ENCODE assay signal across 16 cellular contexts in genomic region chr20:44627364-44628010, GRCh38. TPM values are rescaled to one million over a fixed set of nuclear protein-coding genes. Genes with fewer than 3 reads are reported as not detected.
DNase-seq lines count a peak whose midpoint lies in the region; ATAC-seq, FAIRE-seq and TF ChIP-seq lines count a peak whose summit lies in the region.
"Had no signal": no experiment of that assay in that cellular context is flagged by ENCODE, and none has a peak within 500 bp of the region (broad histone marks: within the 10 kb centered on the region; RNA-seq: fewer than 3 reads in every experiment).

No MANE protein-coding gene starts in this region.

- no peak overlapping the region for H2AFZ ChIP-seq in neural progenitor cell (replicated peaks)
- H2AFZ ChIP-seq: GM23248 had no signal

- H3K27me3 Mint-ChIP-seq in CD4-positive, alpha-beta memory T cell: no peaks in the 10 kb centered on the region
- H3K27me3 Mint-ChIP-seq in neural progenitor cell (ENCODE audit: insufficient read depth, low read depth): peaks cover 2% of the 10 kb centered on the region

- no peaks in the 10 kb centered on the region for H3K9me3 ChIP-seq in CD4-positive, alpha-beta memory T cell (ENCODE audit: control insufficient read depth in 1 of 2, low read length in 2 of 2)
- H3K9me3 ChIP-seq in neural progenitor cell (ENCODE audit: low read depth): no peaks in the 10 kb centered on the region
- H3K9me3 ChIP-seq: Peyer's patch had no signal

- no peak for DNase-seq in CD4-positive, alpha-beta memory T cell
- DNase-seq in HTR-8/SVneo (ENCODE audit: insufficient read length, low spot score) (no peak), foreskin fibroblast (peak; percentile 24 to 54), neural progenitor cell (ENCODE audit: low spot score) (no peak), caudate nucleus (lab: John Stamatoyannopoulos, UW) (no peak)
- DNase-seq: C1 segment of cervical spinal cord; GM23248; HCEC 1CT; KBM-7; NCI-H1105 treated with DMSO at 0.1 percent for 48 hours; NCI-H1694; NK-92 treated with Interleukin-12 subunit alpha and Interleukin-12 subunit beta, amount 100 ng/mL, for 24 hours; Peyer's patch had no signal

- FAIRE-seq in HTR-8/SVneo (lab: Jason Lieb, UNC): peak; percentile 91
- FAIRE-seq: D721Med had no signal

- ATAC-seq in GM19455 (IDR thresholded peaks at IDR 0.05; ENCODE audit: unreplicated experiment): no peak
- no peak for ATAC-seq in GM21576 (IDR thresholded peaks at IDR 0.05; ENCODE audit: unreplicated experiment)

- H3K27ac ChIP-seq in CD4-positive, alpha-beta memory T cell (ENCODE audit: low read depth, low read length): no peak overlapping the region
- no peak overlapping the region for H3K27ac ChIP-seq in neural progenitor cell
- H3K27ac ChIP-seq in caudate nucleus (ENCODE audit: low read depth, low read length): no peak overlapping the region
- H3K27ac ChIP-seq: GM23248, Peyer's patch had no signal

- TF ChIP-seq CTCF in foreskin fibroblast (IDR thresholded peaks at IDR 0.05; ENCODE audit: low read depth, low read length) (no peak), neural progenitor cell (IDR thresholded peaks at IDR 0.05) (no peak)

- H3K4me2 ChIP-seq in neural progenitor cell: no peak overlapping the region

- peak overlapping the region in 4 of 7 donors; percentile 52 to 86 (median 72) for H3K27ac Mint-ChIP-seq in CD4-positive, alpha-beta memory T cell
- H3K27ac Mint-ChIP-seq in neural progenitor cell: peak overlapping the region; percentile 46

- CTCF ChIA-PET in CD4-positive, alpha-beta memory T cell (lab: Charles Lee; ENCODE audit: partially characterized antibody): no interaction called here

- H3K4me3 ChIP-seq in CD4-positive, alpha-beta memory T cell (ENCODE audit: low read length in 2 of 2): no peak overlapping the region
- H3K4me3 ChIP-seq in foreskin fibroblast (ENCODE audit: low read depth in 1 of 2, low read length in 2 of 2) (no peak overlapping the region), neural progenitor cell (no peak overlapping the region)
- H3K4me3 ChIP-seq: GM23248, Peyer's patch had no signal

- H3K27me3 ChIP-seq in CD4-positive, alpha-beta memory T cell (ENCODE audit: insufficient read depth, low read length): no peaks in the 10 kb centered on the region
- H3K27me3 ChIP-seq in neural progenitor cell: no peaks in the 10 kb centered on the region
- H3K27me3 ChIP-seq: Peyer's patch had no signal

- H3K9me3 Mint-ChIP-seq in CD4-positive, alpha-beta memory T cell: peaks cover 0 to 2% (median 0%) of the 10 kb centered on the region in 8 donors
- H3K9me3 Mint-ChIP-seq in neural progenitor cell: no peaks in the 10 kb centered on the region

- no peak overlapping the region for H3K9ac ChIP-seq in neural progenitor cell
- H3K9ac ChIP-seq: GM23248 had no signal

- no peaks in the 10 kb centered on the region for H3K79me2 ChIP-seq in neural progenitor cell (ENCODE audit: low read depth)

- POLR2A ChIA-PET in CD4-positive, alpha-beta memory T cell (lab: Charles Lee; ENCODE audit: partially characterized antibody): no interaction called here

- no peaks in the 10 kb centered on the region for H3F3A ChIP-seq in neural progenitor cell (ENCODE audit: low read depth)

- H4K20me1 ChIP-seq in neural progenitor cell (ENCODE audit: low read depth): no peaks in the 10 kb centered on the region

- H3K4me1 Mint-ChIP-seq in CD4-positive, alpha-beta memory T cell: no peaks in the 10 kb centered on the region
- peaks cover 3% of the 10 kb centered on the region for H3K4me1 Mint-ChIP-seq in neural progenitor cell

- H3K36me3 Mint-ChIP-seq in CD4-positive, alpha-beta memory T cell: peaks cover 50 to 62% of the 10 kb centered on the region in 2 donors
- peaks cover 11% of the 10 kb centered on the region for H3K36me3 Mint-ChIP-seq in neural progenitor cell

- no peak overlapping the region for H3K4me3 Mint-ChIP-seq in CD4-positive, alpha-beta memory T cell
- no peak overlapping the region for H3K4me3 Mint-ChIP-seq in neural progenitor cell

- peaks cover 44% of the 10 kb centered on the region for H3K36me3 ChIP-seq in CD4-positive, alpha-beta memory T cell (ENCODE audit: insufficient read depth, low read length)
- no peaks in the 10 kb centered on the region for H3K36me3 ChIP-seq in neural progenitor cell

- intact Hi-C loops in CD4-positive, alpha-beta memory T cell (cut with micrococcal nuclease): no loop called here

- H3K4me1 ChIP-seq in CD4-positive, alpha-beta memory T cell (ENCODE audit: insufficient read depth, low read length): no peaks in the 10 kb centered on the region
- no peaks in the 10 kb centered on the region for H3K4me1 ChIP-seq in neural progenitor cell
- H3K4me1 ChIP-seq: Peyer's patch had no signal

RNA-seq across cellular contexts. Expression of gene ADA, which starts 24.0 kb away (rescaled TPM):
- total RNA-seq in CD4-positive, alpha-beta memory T cell: 10 to 100 TPM; 28.4 to 31.0 TPM
- 10 to 100 TPM; 48.6 to 64.3 TPM for polyA plus RNA-seq in CD4-positive, alpha-beta memory T cell
- 29.7 and 52.5 TPM in 2 replicates for total RNA-seq in neural progenitor cell (ENCODE audit: low replicate concordance)

RNA-seq across cellular contexts. Expression of gene PKIG, which starts 45.1 kb away (rescaled TPM):
- 1 to 10 TPM in 1 of 2 experiments, under 1 TPM in 1; 0.36 to 1.1 TPM for total RNA-seq in CD4-positive, alpha-beta memory T cell
- polyA plus RNA-seq in CD4-positive, alpha-beta memory T cell: 1 to 10 TPM in 1 of 2 donors, under 1 TPM in 1; 0.71 to 1.1 TPM
- total RNA-seq in neural progenitor cell (ENCODE audit: low replicate concordance): 40.6 and 64.6 TPM in 2 replicates

Comparison
In these comparisons a context has a peak if more than half of its experiments do, and no peak if none do; other contexts are left out.
1. DNase-seq: peak in foreskin fibroblast (2 of 2); none in CD4-positive, alpha-beta memory T cell (0 of 5), HTR-8/SVneo (single experiment), neural progenitor cell (single experiment) and caudate nucleus (0 of 61).
2. RNA of gene PKIG, which starts 45.1 kb away (total RNA-seq): 40.6 to 64.6 TPM in neural progenitor cell; 0.36 to 1.1 TPM in CD4-positive, alpha-beta memory T cell; every median in the first group is over 10 times any median in the second.